ENCODE assay signal across 8 cellular contexts in the genomic region with DNA sequence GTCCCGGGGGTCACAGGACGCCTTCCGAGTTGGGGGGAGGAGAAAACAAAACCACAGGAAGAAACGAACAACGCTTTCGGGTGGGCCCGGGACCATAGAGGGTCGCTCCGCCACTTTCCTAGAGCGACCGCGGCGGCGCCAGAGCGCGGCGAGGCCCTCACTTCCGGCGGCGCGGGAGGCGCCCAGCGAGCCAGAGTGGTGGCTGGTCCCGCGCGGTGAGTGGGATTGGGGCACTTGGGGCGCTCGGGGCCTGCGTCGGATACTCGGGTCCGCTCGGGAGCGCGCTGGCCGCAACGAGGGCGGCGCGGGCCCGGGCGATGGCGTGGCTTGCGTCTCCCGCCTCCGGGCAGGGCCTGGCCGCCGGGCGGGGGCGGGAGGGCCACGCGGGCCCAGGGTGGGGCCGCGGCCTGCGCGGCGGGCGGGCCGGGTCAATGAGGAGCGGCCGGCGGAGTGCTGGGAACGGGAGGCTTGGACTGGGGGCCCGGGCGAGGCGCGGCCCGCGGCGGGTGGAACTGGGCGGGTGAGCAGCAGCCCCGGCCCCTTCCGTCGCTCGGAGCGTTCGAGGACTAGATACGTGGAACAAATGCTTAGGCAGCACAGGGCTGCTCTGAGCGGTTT. TPM values are rescaled to one million over a fixed set of nuclear protein-coding genes. Genes with fewer than 3 reads are reported as not detected.
DNase-seq lines count a peak whose midpoint lies in the region; ATAC-seq and TF ChIP-seq lines count a peak whose summit lies in the region.

TSS of gene ZNF22 (plus strand) at position 160 of the 618 bp plus-strand sequence. CDS start 2,446 bp downstream, outside the sequence.

- peak; percentile 46 for ATAC-seq in GM18873 (IDR thresholded peaks at IDR 0.05; ENCODE audit: low FRiP score, unreplicated experiment)
- peak; percentile 75 for ATAC-seq in HG03108 (IDR thresholded peaks at IDR 0.05; ENCODE audit: unreplicated experiment)

- peaks cover 43% of the 10 kb centered on the region for H3K4me1 ChIP-seq in muscle layer of colon (ENCODE audit: insufficient read depth, low read length)

- TF ChIP-seq CTCF in epithelial cell of proximal tubule (conservative IDR thresholded peaks at IDR 0.05; ENCODE audit: low read depth, low read length): no peak

- H3K36me3 ChIP-seq in muscle layer of colon (ENCODE audit: insufficient read depth, low read length): peaks cover 7% of the 10 kb centered on the region

- peak within 1 kb of the TSS; percentile 67 for H3K9ac ChIP-seq in muscle layer of colon (ENCODE audit: low read length)

- peak within 1 kb of the TSS; percentile 54 for H3K4me3 ChIP-seq in epithelial cell of proximal tubule (ENCODE audit: low read depth, low read length)
- H3K4me3 ChIP-seq in muscle layer of colon (ENCODE audit: low read depth in 1 of 2, low read length in 2 of 2): peak within 1 kb of the TSS; percentile 46 to 67

- DNase-seq in AML-193 (lab: John Stamatoyannopoulos, UW) (peak; percentile 52 to 56), NOMO-1 (lab: John Stamatoyannopoulos, UW; ENCODE audit: unreplicated experiment in 2 of 2) (peak; percentile 75), activated T-cell treated with anti-CD3 and anti-CD28 coated beads for 1 hour (ENCODE audit: low read depth) (peak; percentile 54), epithelial cell of proximal tubule (ENCODE audit: low read depth) (no peak)
- peak; percentile 48 to 54 for DNase-seq in stimulated activated CD8-positive, alpha-beta memory T cell treated with anti-CD3 and anti-CD28 coated beads, Interleukin-7, amount 100 ng/mL, for 48 hours (ENCODE audit: extremely low read depth in 1 of 2, low read depth in 1 of 2)

- no peaks in the 10 kb centered on the region for H3K9me3 ChIP-seq in muscle layer of colon (ENCODE audit: low read length)

- no peaks in the 10 kb centered on the region for H3K27me3 ChIP-seq in muscle layer of colon (ENCODE audit: control insufficient read depth in 1 of 2, insufficient read depth in 2 of 2, low read length in 2 of 2)

- H3K27ac ChIP-seq in muscle layer of colon (ENCODE audit: low read depth, low read length): peak within 1 kb of the TSS; percentile 59

RNA-seq across cellular contexts. Expression of gene ZNF22, which starts in this region (rescaled TPM):
- 17.8 and 24.6 TPM in 2 replicates for total RNA-seq in epithelial cell of proximal tubule
